In the genomic region with DNA sequence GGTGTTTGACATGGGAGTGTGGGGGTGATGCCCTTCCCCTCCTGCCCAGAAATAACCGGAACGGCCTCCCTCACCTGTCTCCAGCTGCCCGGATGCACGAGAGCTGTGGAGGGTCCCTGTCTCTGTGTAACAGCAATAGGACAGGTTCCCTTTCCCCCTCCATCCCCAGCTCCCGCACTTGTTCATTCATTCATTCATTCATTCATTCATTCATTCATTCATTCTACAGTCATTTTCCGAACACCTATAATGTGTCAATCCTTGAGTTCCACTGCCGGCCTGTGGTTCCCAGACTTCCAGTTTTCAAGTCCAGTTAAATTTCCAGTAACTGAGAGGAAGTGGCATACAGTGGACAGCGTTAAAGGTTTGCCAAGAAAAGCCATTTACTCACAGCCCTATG, we compare ENCODE assay signal across 1 cellular context.
A peak's percentile ranks its signal among the peaks of the same experiment; 100 is the strongest.
TF ChIP-seq lines count a peak whose summit lies in the region.

No MANE protein-coding gene starts in this region.

TF ChIP-seq in GM12878, 131 proteins besides CTCF, POLR2A, EP300 and RAD21:
- TF ChIP-seq, protein P1, sequence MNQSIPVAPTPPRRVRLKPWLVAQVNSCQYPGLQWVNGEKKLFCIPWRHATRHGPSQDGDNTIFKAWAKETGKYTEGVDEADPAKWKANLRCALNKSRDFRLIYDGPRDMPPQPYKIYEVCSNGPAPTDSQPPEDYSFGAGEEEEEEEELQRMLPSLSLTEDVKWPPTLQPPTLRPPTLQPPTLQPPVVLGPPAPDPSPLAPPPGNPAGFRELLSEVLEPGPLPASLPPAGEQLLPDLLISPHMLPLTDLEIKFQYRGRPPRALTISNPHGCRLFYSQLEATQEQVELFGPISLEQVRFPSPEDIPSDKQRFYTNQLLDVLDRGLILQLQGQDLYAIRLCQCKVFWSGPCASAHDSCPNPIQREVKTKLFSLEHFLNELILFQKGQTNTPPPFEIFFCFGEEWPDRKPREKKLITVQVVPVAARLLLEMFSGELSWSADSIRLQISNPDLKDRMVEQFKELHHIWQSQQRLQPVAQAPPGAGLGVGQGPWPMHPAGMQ (IDR thresholded peaks at IDR 0.05; ENCODE audit: borderline replicate concordance) = no peak
- TF ChIP-seq ZNF24 (IDR thresholded peaks at IDR 0.05) = peak; percentile 78; the same call in 1 of the 2 replicates
